ENCODE assay signal across 18 cellular contexts in the genomic region with DNA sequence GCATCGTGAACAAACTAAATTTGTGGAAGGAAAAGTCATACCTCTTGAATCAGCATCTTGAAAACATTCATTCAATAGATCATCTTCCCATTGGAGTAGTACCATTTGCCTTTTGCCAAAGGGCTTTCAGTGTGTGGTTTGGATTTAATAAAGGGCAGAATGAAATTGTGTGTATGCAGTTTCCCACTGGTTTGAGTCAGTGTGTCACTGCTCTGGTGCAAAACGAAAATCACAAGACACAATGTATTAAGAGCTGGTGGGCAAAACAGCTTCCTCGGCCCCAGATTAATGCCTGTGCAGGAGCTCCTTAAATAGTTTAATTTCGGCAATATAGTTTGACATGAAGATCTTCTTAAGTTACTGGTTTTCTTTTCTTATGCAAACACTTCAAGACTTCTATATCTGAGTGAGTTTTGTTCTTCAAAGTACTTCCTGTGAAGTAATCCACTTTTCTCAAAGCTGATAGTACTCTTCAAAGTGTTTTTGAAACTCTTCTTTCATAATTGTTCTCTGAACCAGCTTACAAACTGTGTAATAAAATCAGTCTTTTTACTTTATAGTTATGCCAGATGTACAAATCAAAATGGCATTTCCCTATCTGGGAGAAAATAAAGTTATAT.
"Had no signal": no experiment of that assay in that cellular context is flagged by ENCODE, and none has a peak within 500 bp of the region (broad histone marks: within the 10 kb centered on the region; RNA-seq: fewer than 3 reads in every experiment).

No MANE protein-coding gene starts in this region.

- H3K27ac ChIP-seq: dorsolateral prefrontal cortex, gastrocnemius medialis, heart right ventricle, neural progenitor cell, parathyroid adenoma, sigmoid colon, transverse colon had no signal

- H3K9me3 Mint-ChIP-seq: activated T-cell treated with anti-CD3 and anti-CD28 coated beads, Interleukin-2, amount 50 U/mL, for 4 hours; neural progenitor cell had no signal

- H3K79me2 ChIP-seq: parathyroid adenoma had no signal

- H3K27ac Mint-ChIP-seq: activated CD8-positive, alpha-beta memory T cell treated with anti-CD3 and anti-CD28 coated beads, Interleukin-2, amount 10 ng/mL, durations not matched to agents 7 days and 5 days; endodermal cell; neural progenitor cell had no signal

- H2AFZ ChIP-seq: neural progenitor cell, parathyroid adenoma had no signal

- H3K4me3 Mint-ChIP-seq: activated CD8-positive, alpha-beta memory T cell treated with anti-CD3 and anti-CD28 coated beads, Interleukin-2, amount 10 ng/mL, durations not matched to agents 7 days and 5 days; activated T-cell treated with anti-CD3 and anti-CD28 coated beads, Interleukin-2, amount 50 U/mL, for 4 hours; endodermal cell; neural progenitor cell had no signal

- H3K36me3 ChIP-seq: gastrocnemius medialis, heart right ventricle, neural progenitor cell, sigmoid colon, transverse colon had no signal

- H3K27me3 ChIP-seq: dorsolateral prefrontal cortex, neural progenitor cell, sigmoid colon, transverse colon had no signal

- H3K4me1 ChIP-seq: gastrocnemius medialis, heart right ventricle, neural progenitor cell, parathyroid adenoma, sigmoid colon, transverse colon had no signal

- DNase-seq: activated CD8-positive, alpha-beta memory T cell treated with anti-CD3 and anti-CD28 coated beads, Interleukin-2, amount 10 ng/mL, durations not matched to agents 7 days and 5 days; activated gamma-delta T cell; activated T-cell treated with anti-CD3 and anti-CD28 coated beads, Interleukin-2, amount 50 U/mL, for 4 hours; dorsolateral prefrontal cortex; endodermal cell; erythroblast; gastrocnemius medialis; heart right ventricle; left colon; midbrain; sigmoid colon; stimulated activated CD4-positive, alpha-beta T cell treated with anti-CD3 and anti-CD28 coated beads, Interleukin-12 subunit alpha, Interleukin-12 subunit beta, amount 100 ng/mL, for 4 hours; stimulated activated CD4-positive, alpha-beta T cell treated with anti-CD3 and anti-CD28 coated beads, Interleukin-2, amount 100 ng/mL, for 24 hours; substantia nigra; transverse colon had no signal

- H3K9ac ChIP-seq: neural progenitor cell, parathyroid adenoma had no signal

- ATAC-seq: activated CD8-positive, alpha-beta memory T cell treated with anti-CD3 and anti-CD28 coated beads, Interleukin-2, amount 10 ng/mL, durations not matched to agents 7 days and 5 days; activated T-cell treated with anti-CD3 and anti-CD28 coated beads, Interleukin-2, amount 50 U/mL, for 4 hours; gastrocnemius medialis; heart right ventricle; left colon had no signal

- H3K4me1 Mint-ChIP-seq: endodermal cell, neural progenitor cell had no signal

- H3K36me3 Mint-ChIP-seq: activated CD8-positive, alpha-beta memory T cell treated with anti-CD3 and anti-CD28 coated beads, Interleukin-2, amount 10 ng/mL, durations not matched to agents 7 days and 5 days; neural progenitor cell had no signal

- H3K9me3 ChIP-seq: gastrocnemius medialis, sigmoid colon, transverse colon had no signal

- H3K4me3 ChIP-seq: dorsolateral prefrontal cortex, gastrocnemius medialis, heart right ventricle, lung, neural progenitor cell, sigmoid colon, transverse colon had no signal

- H3K4me2 ChIP-seq: neural progenitor cell had no signal
